In genomic region chr13:79194727-79195126, GRCh38 we compare ENCODE assay signal across 9 cellular contexts.
DNase-seq lines count a peak whose midpoint lies in the region; ATAC-seq and TF ChIP-seq lines count a peak whose summit lies in the region.
"Had no signal": no experiment of that assay in that cellular context is flagged by ENCODE, and none has a peak within 500 bp of the region (broad histone marks: within the 10 kb centered on the region; RNA-seq: fewer than 3 reads in every experiment).

No MANE protein-coding gene starts in this region.

- H3K27me3 ChIP-seq in CD4-positive, alpha-beta T cell (ENCODE audit: control insufficient read depth, insufficient read depth, low read length) = no peaks in the 10 kb centered on the region

- H3K27me3 Mint-ChIP-seq in immature natural killer cell (ENCODE audit: low read depth in 3 of 3) = peaks cover 0 to 5% (median 2%) of the 10 kb centered on the region in 3 donors
- H3K27me3 Mint-ChIP-seq in CD4-positive, alpha-beta T cell = no peaks in the 10 kb centered on the region

- peak overlapping the region; percentile 43 to 71 (median 56) for H3K4me3 Mint-ChIP-seq in immature natural killer cell
- no peak overlapping the region for H3K4me3 Mint-ChIP-seq in CD4-positive, alpha-beta T cell

- no peak for TF ChIP-seq POLR2A in erythroblast (IDR thresholded peaks at IDR 0.05; ENCODE audit: low read length)

- ATAC-seq in GM19025 (IDR thresholded peaks at IDR 0.05; ENCODE audit: low read depth, unreplicated experiment) (peak; percentile 17), GM21737 (IDR thresholded peaks at IDR 0.05; ENCODE audit: unreplicated experiment) (peak; percentile 42), HG03354 (IDR thresholded peaks at IDR 0.05; ENCODE audit: poor library complexity, severe bottlenecking, unreplicated experiment) (peak; percentile 48)
- ATAC-seq in CD4-positive, alpha-beta T cell (ENCODE audit: poor library complexity) = no peak

- no peak overlapping the region for H3K27ac Mint-ChIP-seq in immature natural killer cell
- H3K27ac Mint-ChIP-seq in CD4-positive, alpha-beta T cell = no peak overlapping the region

- DNase-seq in immature natural killer cell (no peak), cortex of kidney (lab: John Stamatoyannopoulos, UW) (no peak), erythroblast (lab: John Stamatoyannopoulos, UW) (no peak)
- no peak for DNase-seq in CD4-positive, alpha-beta T cell
- DNase-seq: activated CD8-positive, alpha-beta memory T cell treated with anti-CD3 and anti-CD28 coated beads for 24 hours; NCI-H2107 had no signal

- intact Hi-C loops in CD4-positive, alpha-beta T cell (cut with DNase I, micrococcal nuclease) = no loop called here

- no peaks in the 10 kb centered on the region for H3K9me3 ChIP-seq in CD4-positive, alpha-beta T cell (ENCODE audit: control insufficient read depth, low read length)

- TF ChIP-seq CTCF in CD4-positive, alpha-beta T cell (IDR thresholded peaks at IDR 0.05) = no peak

- peaks cover 24 to 37% of the 10 kb centered on the region in 2 donors for H3K4me1 Mint-ChIP-seq in immature natural killer cell
- H3K4me1 Mint-ChIP-seq in CD4-positive, alpha-beta T cell (ENCODE audit: low read depth) = peaks cover 25% of the 10 kb centered on the region

- CTCF ChIA-PET in CD4-positive, alpha-beta T cell (lab: Charles Lee) = interaction anchor here (1.7 kb wide), 1 partner anchor 18 kb away, joined by 4 read pairs; no protein-coding TSS in a partner anchor

- POLR2A ChIA-PET in CD4-positive, alpha-beta T cell (lab: Charles Lee) = interaction anchor here (1.0 to 1.1 kb wide), 2 partner anchors 199 to 212 kb away, joined by 3 to 4 read pairs; no protein-coding TSS in a partner anchor

- no peaks in the 10 kb centered on the region for H3K9me3 Mint-ChIP-seq in immature natural killer cell
- no peaks in the 10 kb centered on the region for H3K9me3 Mint-ChIP-seq in CD4-positive, alpha-beta T cell

- H3K27ac ChIP-seq in CD4-positive, alpha-beta T cell (ENCODE audit: low read depth, low read length) = no peak overlapping the region

- H3K36me3 Mint-ChIP-seq in immature natural killer cell = no peaks in the 10 kb centered on the region
- H3K36me3 Mint-ChIP-seq in CD4-positive, alpha-beta T cell (ENCODE audit: low read depth) = no peaks in the 10 kb centered on the region
